In the genomic region with DNA sequence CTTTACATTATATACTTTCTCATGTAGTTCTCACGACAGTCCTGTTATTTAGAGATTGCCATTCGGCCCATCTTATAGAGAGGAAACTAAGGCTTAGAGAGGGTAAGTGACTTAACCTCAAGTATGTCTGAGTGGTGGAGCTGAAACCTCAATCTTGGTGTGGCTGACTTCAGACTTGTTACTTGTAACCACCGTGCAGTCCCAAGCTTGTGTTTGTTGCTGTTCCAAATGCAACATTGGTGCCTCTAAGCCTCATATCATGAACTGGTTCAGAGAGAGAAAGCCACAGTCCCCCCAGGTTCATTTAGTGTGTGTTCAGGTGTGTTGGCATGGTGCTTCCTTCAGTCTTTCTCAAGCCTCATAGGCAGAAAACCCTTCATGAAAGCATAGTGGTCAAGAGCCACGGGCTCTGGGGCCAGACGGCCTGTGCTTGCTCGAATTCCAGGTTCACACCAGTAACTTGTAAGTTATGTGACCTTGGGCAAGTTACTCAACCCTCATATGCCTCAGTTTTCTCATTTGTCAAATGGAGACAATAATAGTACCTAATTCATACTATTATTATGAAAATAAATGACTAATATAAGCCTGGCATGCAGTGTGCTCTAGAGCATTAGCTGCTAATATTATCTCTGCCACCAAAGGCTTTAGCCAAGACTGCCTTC, we compare ENCODE assay signal across 11 cellular contexts. TPM values are rescaled to one million over a fixed set of nuclear protein-coding genes. Genes with fewer than 3 reads are reported as not detected.
DNase-seq lines count a peak whose midpoint lies in the region; ATAC-seq, FAIRE-seq and TF ChIP-seq lines count a peak whose summit lies in the region.
"Had no signal": no experiment of that assay in that cellular context is flagged by ENCODE, and none has a peak within 500 bp of the region (broad histone marks: within the 10 kb centered on the region; RNA-seq: fewer than 3 reads in every experiment).

No MANE protein-coding gene starts in this region.

- no peaks in the 10 kb centered on the region for H3K36me3 ChIP-seq in ascending aorta
- H3K36me3 ChIP-seq: neutrophil, thoracic aorta had no signal

- H3K9me3 Mint-ChIP-seq in activated CD4-positive, alpha-beta T cell treated with anti-CD3 and anti-CD28 coated beads, Interleukin-2, amount 10 ng/mL, durations not matched to agents 24 days and 14 days = no peaks in the 10 kb centered on the region
- H3K9me3 Mint-ChIP-seq in activated CD8-positive, alpha-beta T cell treated with anti-CD3 and anti-CD28 coated beads for 36 hours = no peaks in the 10 kb centered on the region
- H3K9me3 Mint-ChIP-seq in stimulated activated memory B cell treated with anti-CD40 and anti-IgM and Interleukin-4, amounts not matched to agents 10 μg/mL and 1 μg/mL and 100 μg/mL, for 72 hours = no peaks in the 10 kb centered on the region

- H3K4me1 Mint-ChIP-seq in activated CD4-positive, alpha-beta T cell treated with anti-CD3 and anti-CD28 coated beads, Interleukin-2, amount 10 ng/mL, durations not matched to agents 24 days and 14 days = peaks cover 15% of the 10 kb centered on the region
- H3K4me1 Mint-ChIP-seq in activated CD8-positive, alpha-beta T cell treated with anti-CD3 and anti-CD28 coated beads for 36 hours (ENCODE audit: low read depth) = peaks cover 7% of the 10 kb centered on the region
- peaks cover 3% of the 10 kb centered on the region for H3K4me1 Mint-ChIP-seq in stimulated activated memory B cell treated with anti-CD40 and anti-IgM and Interleukin-4, amounts not matched to agents 10 μg/mL and 1 μg/mL and 100 μg/mL, for 72 hours

- H3K9me3 ChIP-seq in ascending aorta = no peaks in the 10 kb centered on the region
- H3K9me3 ChIP-seq: neutrophil, thoracic aorta had no signal

- no peak overlapping the region for H3K27ac Mint-ChIP-seq in activated CD4-positive, alpha-beta T cell treated with anti-CD3 and anti-CD28 coated beads, Interleukin-2, amount 10 ng/mL, durations not matched to agents 24 days and 14 days
- H3K27ac Mint-ChIP-seq in activated CD8-positive, alpha-beta T cell treated with anti-CD3 and anti-CD28 coated beads for 36 hours = no peak overlapping the region
- H3K27ac Mint-ChIP-seq in stimulated activated memory B cell treated with anti-CD40 and anti-IgM and Interleukin-4, amounts not matched to agents 10 μg/mL and 1 μg/mL and 100 μg/mL, for 72 hours = no peak overlapping the region

- TF ChIP-seq POLR2A in H54 (IDR thresholded peaks at IDR 0.05; ENCODE audit: low read depth, low read length) = no peak

- no peaks in the 10 kb centered on the region for H3K4me1 ChIP-seq in ascending aorta

- H3K4me3 ChIP-seq in ascending aorta = no peak overlapping the region
- H3K4me3 ChIP-seq: SK-N-MC, thoracic aorta had no signal

- H3K36me3 Mint-ChIP-seq in activated CD4-positive, alpha-beta T cell treated with anti-CD3 and anti-CD28 coated beads, Interleukin-2, amount 10 ng/mL, durations not matched to agents 24 days and 14 days (ENCODE audit: low read depth) = no peaks in the 10 kb centered on the region
- no peaks in the 10 kb centered on the region for H3K36me3 Mint-ChIP-seq in activated CD8-positive, alpha-beta T cell treated with anti-CD3 and anti-CD28 coated beads for 36 hours (ENCODE audit: low read depth)
- H3K36me3 Mint-ChIP-seq in stimulated activated memory B cell treated with anti-CD40 and anti-IgM and Interleukin-4, amounts not matched to agents 10 μg/mL and 1 μg/mL and 100 μg/mL, for 72 hours = no peaks in the 10 kb centered on the region

- H3K4me3 Mint-ChIP-seq in activated CD4-positive, alpha-beta T cell treated with anti-CD3 and anti-CD28 coated beads, Interleukin-2, amount 10 ng/mL, durations not matched to agents 24 days and 14 days = no peak overlapping the region
- no peak overlapping the region for H3K4me3 Mint-ChIP-seq in activated CD8-positive, alpha-beta T cell treated with anti-CD3 and anti-CD28 coated beads for 36 hours
- H3K4me3 Mint-ChIP-seq in stimulated activated memory B cell treated with anti-CD40 and anti-IgM and Interleukin-4, amounts not matched to agents 10 μg/mL and 1 μg/mL and 100 μg/mL, for 72 hours = no peak overlapping the region

- POLR2A ChIA-PET in activated CD8-positive, alpha-beta T cell treated with anti-CD3 and anti-CD28 coated beads for 36 hours (lab: Charles Lee) = interaction anchor here (1.5 kb wide), 1 partner anchor 21 kb away, joined by 4 read pairs; no protein-coding TSS in a partner anchor

- H3K27ac ChIP-seq in ascending aorta = no peak overlapping the region
- H3K27ac ChIP-seq: neutrophil, SK-N-MC, thoracic aorta had no signal

- TF ChIP-seq CTCF in activated CD8-positive, alpha-beta T cell treated with anti-CD3 and anti-CD28 coated beads for 36 hours (IDR thresholded peaks at IDR 0.05) = no peak
- TF ChIP-seq CTCF in ascending aorta (IDR thresholded peaks at IDR 0.05) = no peak

- ATAC-seq in HG02973 (IDR thresholded peaks at IDR 0.05; ENCODE audit: unreplicated experiment) = peak; percentile 70
- peak; percentile 85 for ATAC-seq in activated CD8-positive, alpha-beta T cell treated with anti-CD3 and anti-CD28 coated beads for 36 hours
- ATAC-seq in stimulated activated memory B cell treated with anti-CD40 and anti-IgM and Interleukin-4, amounts not matched to agents 10 μg/mL and 1 μg/mL and 100 μg/mL, for 72 hours = peak; percentile 50

- FAIRE-seq in H54 (lab: Jason Lieb, UNC) = no peak

- CTCF ChIA-PET in activated CD8-positive, alpha-beta T cell treated with anti-CD3 and anti-CD28 coated beads for 36 hours (lab: Charles Lee) = interaction anchor here (1.5 kb wide), 1 partner anchor 24 kb away, joined by 3 read pairs; no protein-coding TSS in a partner anchor

- intact Hi-C loops in activated CD4-positive, alpha-beta T cell treated with anti-CD3 and anti-CD28 coated beads, Interleukin-2, amount 10 ng/mL, durations not matched to agents 24 days and 14 days (cut with micrococcal nuclease) = loop anchor here (2.0 kb wide), 1 partner anchor 20 kb away; no protein-coding TSS in a partner anchor
- intact Hi-C loops in activated CD8-positive, alpha-beta T cell treated with anti-CD3 and anti-CD28 coated beads for 36 hours (cut with micrococcal nuclease) = no loop called here
- intact Hi-C loops in ascending aorta (cut with DNase I) = no loop called here

- H3K27me3 Mint-ChIP-seq in activated CD4-positive, alpha-beta T cell treated with anti-CD3 and anti-CD28 coated beads, Interleukin-2, amount 10 ng/mL, durations not matched to agents 24 days and 14 days = peaks cover 15% of the 10 kb centered on the region
- H3K27me3 Mint-ChIP-seq in activated CD8-positive, alpha-beta T cell treated with anti-CD3 and anti-CD28 coated beads for 36 hours = peaks cover 4% of the 10 kb centered on the region
- no peaks in the 10 kb centered on the region for H3K27me3 Mint-ChIP-seq in stimulated activated memory B cell treated with anti-CD40 and anti-IgM and Interleukin-4, amounts not matched to agents 10 μg/mL and 1 μg/mL and 100 μg/mL, for 72 hours

- H3K27me3 ChIP-seq in ascending aorta = no peaks in the 10 kb centered on the region
- H3K27me3 ChIP-seq: neutrophil had no signal

- peak; percentile 82 for DNase-seq in activated CD4-positive, alpha-beta T cell treated with anti-CD3 and anti-CD28 coated beads, Interleukin-2, amount 10 ng/mL, durations not matched to agents 24 days and 14 days
- DNase-seq in activated CD4-positive, alpha-beta T cell treated with anti-CD3 and anti-CD28 coated beads for 1 hour = no peak
- peak; percentile 70 for DNase-seq in activated CD8-positive, alpha-beta T cell treated with anti-CD3 and anti-CD28 coated beads for 36 hours
- DNase-seq in H54 (ENCODE audit: insufficient read length, low spot score) (no peak), GM19240 (ENCODE audit: insufficient read length, low spot score) (no peak), ascending aorta (ENCODE audit: low spot score in 2 of 2) (no peak)

RNA-seq across cellular contexts. Expression of a gene that starts 39.9 kb away (rescaled TPM):
- total RNA-seq in activated CD4-positive, alpha-beta T cell treated with anti-CD3 and anti-CD28 coated beads, Interleukin-2, amount 10 ng/mL, durations not matched to agents 24 days and 14 days = 1.4 and 1.5 TPM in 2 replicates
- total RNA-seq in activated CD8-positive, alpha-beta T cell treated with anti-CD3 and anti-CD28 coated beads for 36 hours = under 1 TPM; 0.16 to 0.54 TPM
- not detected for total RNA-seq in ascending aorta

Comparison
In these comparisons a context has a peak if more than half of its experiments do, and no peak if none do; other contexts are left out.
1. DNase-seq: peak in activated CD4-positive, alpha-beta T cell treated with anti-CD3 and anti-CD28 coated beads, Interleukin-2, amount 10 ng/mL, durations not matched to agents 24 days and 14 days (single experiment) and activated CD8-positive, alpha-beta T cell treated with anti-CD3 and anti-CD28 coated beads for 36 hours (single experiment); none in activated CD4-positive, alpha-beta T cell treated with anti-CD3 and anti-CD28 coated beads for 1 hour (single experiment), H54 (single experiment), GM19240 (single experiment) and ascending aorta (0 of 2).
2. Peak in every context shown above with its lines, with median percentiles within 50 percentile points of each other: ATAC-seq.